In genomic region chr4:80073362-80074008, GRCh38 we compare ENCODE assay signal across 8 cellular contexts. TPM values are rescaled to one million over a fixed set of nuclear protein-coding genes. Genes with fewer than 3 reads are reported as not detected.
DNase-seq lines count a peak whose midpoint lies in the region; ATAC-seq and TF ChIP-seq lines count a peak whose summit lies in the region.

No MANE protein-coding gene starts in this region.

- H3K27me3 ChIP-seq in heart left ventricle (no peaks in the 10 kb centered on the region), spleen (replicated peaks in 1 of 7) (peaks cover 0 to 5% (median 0%) of the 10 kb centered on the region in 7 donors)

- DNase-seq in activated B cell treated with CpG ODN at 0.5 μM for 24 hours (no peak), heart left ventricle (peak in 1 of 5 donors; percentile 60), spleen (peak; percentile 72), CD1c-positive myeloid dendritic cell (ENCODE audit: extremely low spot score) (no peak), NCI-H2029 (lab: John Stamatoyannopoulos, UW) (no peak)

- no peak for TF ChIP-seq POLR2A in heart left ventricle (IDR thresholded peaks at IDR 0.05)
- no peak for TF ChIP-seq POLR2A in spleen (IDR thresholded peaks at IDR 0.05)

- POLR2A ChIA-PET in activated B cell treated with CpG ODN at 0.5 μM for 24 hours (lab: Charles Lee) = interaction anchor here (0.7 to 4.6 kb wide), 10 partner anchors 10 to 839 kb away, joined by 3 to 36 read pairs (median 6); no protein-coding TSS in a partner anchor

- peaks cover 58% of the 10 kb centered on the region for H3K4me1 Mint-ChIP-seq in activated B cell treated with CpG ODN at 0.5 μM for 24 hours

- H3K27me3 Mint-ChIP-seq in activated B cell treated with CpG ODN at 0.5 μM for 24 hours = no peaks in the 10 kb centered on the region

- H3K4me1 ChIP-seq in heart left ventricle (peaks cover 0 to 77% (median 16%) of the 10 kb centered on the region in 12 donors), spleen (peaks cover 18 to 89% (median 41%) of the 10 kb centered on the region in 6 donors)

- no peak for TF ChIP-seq CTCF in C4-2B (conservative IDR thresholded peaks at IDR 0.05)
- no peak for TF ChIP-seq CTCF in activated B cell treated with CpG ODN at 0.5 μM for 24 hours (IDR thresholded peaks at IDR 0.05)
- no peak for TF ChIP-seq CTCF in heart left ventricle (IDR thresholded peaks at IDR 0.05)
- TF ChIP-seq CTCF in spleen (IDR thresholded peaks at IDR 0.05 in 8 of 11, conservative IDR thresholded peaks at IDR 0.05 in 3 of 11) = no peak

- intact Hi-C loops in activated B cell treated with CpG ODN at 0.5 μM for 24 hours (cut with micrococcal nuclease) (loop anchor here (1.0 to 10.0 kb wide), 9 partner anchors 15 to 1299 kb away; partner anchors contain the start of genes BMP2K and PAQR3), heart left ventricle (cut with DNase I) (loop anchor here in 9 of 10 donors (2.0 to 10.0 kb wide), 9 partner anchors 36 to 1119 kb away; partner anchors contain the start of gene PRDM8 (in 1 of the 9)), spleen (cut with DNase I; ENCODE audit: low total_unique reads) (loop anchor here (5.0 kb wide), 1 partner anchor 129 kb away; no protein-coding TSS in a partner anchor)

- H3K36me3 Mint-ChIP-seq in activated B cell treated with CpG ODN at 0.5 μM for 24 hours (ENCODE audit: low read depth) = peaks cover 20% of the 10 kb centered on the region

- CTCF ChIA-PET in activated B cell treated with CpG ODN at 0.5 μM for 24 hours (lab: Charles Lee) = interaction anchor here (1.1 to 3.1 kb wide), 6 partner anchors 53 to 129 kb away, joined by 3 to 17 read pairs (median 7); no protein-coding TSS in a partner anchor

- peak overlapping the region; percentile 97 for H3K27ac Mint-ChIP-seq in activated B cell treated with CpG ODN at 0.5 μM for 24 hours

- H3K4me3 ChIP-seq in heart left ventricle (peak overlapping the region; percentile 50 to 96 (median 92)), spleen (peak overlapping the region; percentile 67 to 96 (median 84))

- peak overlapping the region; percentile 73 for H3K27ac ChIP-seq in C4-2B
- peak overlapping the region; percentile 86 to 99 (median 93) for H3K27ac ChIP-seq in heart left ventricle
- peak overlapping the region; percentile 87 to 98 (median 94) for H3K27ac ChIP-seq in spleen

- ATAC-seq in GM19452 (IDR thresholded peaks at IDR 0.05; ENCODE audit: unreplicated experiment) = peak; percentile 56
- ATAC-seq in HG03460 (IDR thresholded peaks at IDR 0.05; ENCODE audit: unreplicated experiment) = peak; percentile 47
- ATAC-seq in activated B cell treated with CpG ODN at 0.5 μM for 24 hours (ENCODE audit: low read depth) = peak; percentile 59
- ATAC-seq in heart left ventricle = peak in 2 of 4 donors; percentile 68

- H3K4me3 Mint-ChIP-seq in activated B cell treated with CpG ODN at 0.5 μM for 24 hours = peak overlapping the region; percentile 94

- no peaks in the 10 kb centered on the region for H3K9me3 Mint-ChIP-seq in activated B cell treated with CpG ODN at 0.5 μM for 24 hours

- 23 to 29% (median 24%) methylated on average over 6 of the region's 6 CpGs for WGBS in heart left ventricle, 4 donors
- WGBS in spleen, 5 donors = 6 to 19% (median 15%) methylated on average over 6 of the region's 6 CpGs

- H3K36me3 ChIP-seq in heart left ventricle = peaks cover 0 to 12% (median 9%) of the 10 kb centered on the region in 9 donors
- peaks cover 0 to 9% (median 3%) of the 10 kb centered on the region in 6 donors for H3K36me3 ChIP-seq in spleen

- H3K9me3 ChIP-seq in heart left ventricle = no peaks in the 10 kb centered on the region
- no peaks in the 10 kb centered on the region for H3K9me3 ChIP-seq in spleen

RNA-seq across cellular contexts. Expression of gene ANTXR2, which starts 0.5 kb away (rescaled TPM):
- total RNA-seq in activated B cell treated with CpG ODN at 0.5 μM for 24 hours (14.2 and 19.6 TPM in 2 replicates), heart left ventricle (10 to 100 TPM; 33.3 to 76.7 (median 48.7) TPM), spleen (10 to 100 TPM; 30.9 to 56.3 (median 43.3) TPM)
- polyA plus RNA-seq in heart left ventricle (10 to 100 TPM in 1 of 2 donors, 1 to 10 TPM in 1; 7.0 to 18.0 TPM), spleen (1 to 10 TPM; 3.7 to 5.8 (median 5.1) TPM)
